Comparison of ENCODE assay signal across 17 cellular contexts in the genomic region with DNA sequence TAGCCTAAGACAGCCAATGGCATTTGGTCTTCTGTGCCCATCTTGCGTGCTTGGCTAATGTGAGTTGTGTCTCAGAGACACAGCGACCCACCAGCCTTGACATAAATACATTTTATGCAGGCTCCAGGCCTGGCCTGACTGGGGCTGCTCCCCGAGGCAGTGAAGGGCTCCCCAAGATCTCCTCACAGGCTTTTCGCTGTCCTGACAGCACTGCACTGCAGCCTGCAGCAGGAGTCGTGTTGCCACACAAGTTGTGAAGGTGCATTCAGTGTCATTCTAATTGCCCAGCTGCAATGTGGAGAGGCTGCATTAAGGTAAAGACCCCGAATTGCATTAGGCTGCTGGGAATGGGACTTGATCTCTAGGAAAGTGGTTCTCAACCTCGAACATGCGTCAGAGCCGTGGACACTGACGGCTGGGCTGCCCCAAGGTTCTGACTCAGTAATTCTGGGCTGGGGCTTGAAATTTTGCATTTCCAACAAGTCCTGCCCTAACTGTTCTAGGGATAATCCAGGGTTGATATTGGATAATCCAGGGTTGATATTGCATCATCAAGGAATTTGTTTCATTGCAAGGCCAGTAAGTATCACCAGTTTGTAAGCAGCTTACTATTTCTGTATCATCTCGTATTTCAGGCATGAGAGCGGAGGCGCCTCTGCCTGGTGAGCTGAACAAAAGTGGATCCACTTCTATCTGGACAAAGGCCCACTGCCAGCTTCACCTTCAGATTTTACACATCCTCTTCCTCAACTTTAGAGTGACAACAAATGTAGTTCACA.
A peak's percentile ranks its signal among the peaks of the same experiment; 100 is the strongest.
DNase-seq lines count a peak whose midpoint lies in the region; ATAC-seq and TF ChIP-seq lines count a peak whose summit lies in the region.
"Had no signal": no experiment of that assay in that cellular context is flagged by ENCODE, and none has a peak within 500 bp of the region (broad histone marks: within the 10 kb centered on the region; RNA-seq: fewer than 3 reads in every experiment).

No MANE protein-coding gene starts in this region.

- no peak for TF ChIP-seq CTCF in AG04449 (IDR thresholded peaks at IDR 0.05; ENCODE audit: insufficient read depth, low read length, missing control alignments)

- POLR2A ChIA-PET in AG04449 (lab: Yijun Ruan, JAX) = interaction anchor here (0.9 to 1.6 kb wide), 3 partner anchors 22 to 124 kb away, joined by 3 to 4 read pairs (median 3); no protein-coding TSS in a partner anchor

- CTCF ChIA-PET in AG04449 (lab: Yijun Ruan, JAX) = interaction anchor here (0.8 to 7.2 kb wide), 18 partner anchors 9 to 262 kb away, joined by 3 to 122 read pairs (median 6); a partner anchor contains a TSS

- no peaks in the 10 kb centered on the region for H3K27me3 ChIP-seq in adipocyte (replicated peaks; ENCODE audit: control insufficient read depth, insufficient read depth, low read length)
- H3K27me3 ChIP-seq: colonic mucosa had no signal

- H3K36me3 ChIP-seq in adipocyte (ENCODE audit: control insufficient read depth, insufficient read depth, low read length, severe bottlenecking) = no peaks in the 10 kb centered on the region
- H3K36me3 ChIP-seq: colonic mucosa, esophagus muscularis mucosa had no signal

- H3K9ac ChIP-seq in adipocyte (ENCODE audit: low read length) = no peak overlapping the region

- peaks cover 6% of the 10 kb centered on the region for H3K4me1 ChIP-seq in adipocyte (ENCODE audit: control insufficient read depth, insufficient read depth, low read length)
- H3K4me1 ChIP-seq: colonic mucosa had no signal

- ATAC-seq in HG02840 (IDR thresholded peaks at IDR 0.05; ENCODE audit: low FRiP score, unreplicated experiment) = no peak
- ATAC-seq: activated CD8-positive, alpha-beta T cell treated with anti-CD3 and anti-CD28 coated beads, Interleukin-2, amount 10 ng/mL, durations not matched to agents 7 days and 5 days; mucosa of descending colon had no signal

- DNase-seq in AG04449 (ENCODE audit: low read depth, low spot score) = peak; percentile 46
- peak; percentile 40 for DNase-seq in GM03348 (ENCODE audit: low spot score)
- peak; percentile 14 for DNase-seq in adipocyte (ENCODE audit: low read depth)
- peak; percentile 56 for DNase-seq in iris pigment epithelial cell (ENCODE audit: low read depth)
- DNase-seq in activated naive CD4-positive, alpha-beta T cell (lab: John Stamatoyannopoulos, UW) = no peak
- no peak for DNase-seq in DMS53 treated with DMSO at 0.1 percent for 48 hours (lab: John Stamatoyannopoulos, UW; ENCODE audit: unreplicated experiment)
- no peak for DNase-seq in CD1c-positive myeloid dendritic cell (ENCODE audit: extremely low spot score)
- DNase-seq: activated CD8-positive, alpha-beta T cell treated with anti-CD3 and anti-CD28 coated beads, Interleukin-2, amount 10 ng/mL, durations not matched to agents 7 days and 5 days; activated naive CD8-positive, alpha-beta T cell treated with anti-CD3 and anti-CD28 coated beads, Interleukin-2, amount 10 ng/mL, durations not matched to agents 7 days and 5 days; colonic mucosa; mucosa of descending colon; NCI-H510A treated with DMSO at 0.1 percent for 48 hours; stimulated activated CD4-positive, alpha-beta T cell treated with anti-CD3 and anti-CD28 coated beads, Interleukin-4, amount 100 ng/mL, for 24 hours; stimulated activated naive CD8-positive, alpha-beta T cell treated with anti-CD3 and anti-CD28 coated beads, Interleukin-15, amount 100 ng/mL, for 72 hours; T-helper 9 cell had no signal

- no peak overlapping the region for H3K4me3 ChIP-seq in AG04449 (ENCODE audit: low read depth, low read length)
- no peak overlapping the region for H3K4me3 ChIP-seq in adipocyte (ENCODE audit: low read length)
- H3K4me3 ChIP-seq: colonic mucosa, esophagus muscularis mucosa, mucosa of descending colon had no signal

- peaks cover 30% of the 10 kb centered on the region for H3K9me3 ChIP-seq in adipocyte (ENCODE audit: control insufficient read depth, low read length)
- H3K9me3 ChIP-seq: colonic mucosa had no signal

Comparison
In these comparisons a context has a peak if more than half of its experiments do, and no peak if none do; other contexts are left out.
1. DNase-seq: peak in AG04449 (single experiment), GM03348 (single experiment), adipocyte (single experiment) and iris pigment epithelial cell (single experiment); none in activated naive CD4-positive, alpha-beta T cell (0 of 4), DMS53 treated with DMSO at 0.1 percent for 48 hours (single experiment) and CD1c-positive myeloid dendritic cell (single experiment).